In genomic region chr15:63436872-63437375, GRCh38 we compare ENCODE assay signal across 8 cellular contexts. TPM values are rescaled to one million over a fixed set of nuclear protein-coding genes. Genes with fewer than 3 reads are reported as not detected.
A peak's percentile ranks its signal among the peaks of the same experiment; 100 is the strongest.
DNase-seq lines count a peak whose midpoint lies in the region; ATAC-seq and TF ChIP-seq lines count a peak whose summit lies in the region.

No MANE protein-coding gene starts in this region.

- DNase-seq in GF-D8 (lab: John Stamatoyannopoulos, UW) = peak; percentile 3
- DNase-seq in NCI-H2107 treated with DMSO at 0.1 percent for 48 hours (lab: John Stamatoyannopoulos, UW; ENCODE audit: unreplicated experiment) = peak; percentile 65
- DNase-seq in WTC11 (ENCODE audit: low spot score) = no peak
- peak; percentile 57 for DNase-seq in mammary epithelial cell
- peak; percentile 18 for DNase-seq in kidney epithelial cell (ENCODE audit: low read depth)
- DNase-seq in stimulated activated CD4-positive, alpha-beta T cell treated with anti-CD3 and anti-CD28 coated beads, Interleukin-15, amount 100 ng/mL, for 24 hours = peak; percentile 81
- no peak for DNase-seq in AML-193 (lab: John Stamatoyannopoulos, UW)
- DNase-seq in germinal center (ENCODE audit: low spot score) = no peak

- no peak overlapping the region for H3K9ac ChIP-seq in mammary epithelial cell (ENCODE audit: insufficient read depth, low read length)

- no peak for TF ChIP-seq CTCF in WTC11 (IDR thresholded peaks at IDR 0.05)
- TF ChIP-seq CTCF in mammary epithelial cell (conservative IDR thresholded peaks at IDR 0.05 in 1 of 2, IDR thresholded peaks at IDR 0.05 in 1 of 2; ENCODE audit: extremely low read depth in 1 of 2, insufficient read depth in 1 of 2, low read depth in 1 of 2, low read length in 2 of 2) = peak in 1 of 2 donors; percentile 3
- TF ChIP-seq CTCF in kidney epithelial cell (IDR thresholded peaks at IDR 0.05; ENCODE audit: insufficient read depth, low read length, poor library complexity, severe bottlenecking) = no peak

- peak overlapping the region; percentile 96 for H3K27ac Mint-ChIP-seq in WTC11

- H3K36me3 ChIP-seq in mammary epithelial cell (ENCODE audit: insufficient read depth, low read length) (no peaks in the 10 kb centered on the region), kidney epithelial cell (ENCODE audit: control insufficient read depth, insufficient read depth, low read length) (no peaks in the 10 kb centered on the region)

- no peaks in the 10 kb centered on the region for H3K4me1 ChIP-seq in mammary epithelial cell (ENCODE audit: insufficient read depth, low read length)

- no TSS peak for BruUV-seq in mammary epithelial cell (replicated peaks; lab: Mats Ljungman, UMichigan)

- H3K27me3 Mint-ChIP-seq in WTC11 (ENCODE audit: low read depth) = no peaks in the 10 kb centered on the region; the same call in 1 of the 2 replicates

- no peaks in the 10 kb centered on the region for H3K9me3 ChIP-seq in mammary epithelial cell (replicated peaks; ENCODE audit: insufficient read depth, low read length)

- POLR2A ChIA-PET in WTC11 (lab: Charles Lee) = interaction anchor here (0.6 to 1.0 kb wide), 3 partner anchors 10 to 67 kb away, joined by 3 to 6 read pairs (median 3); partner anchors contain the start of gene USP3

- H3K27me3 ChIP-seq in mammary epithelial cell (ENCODE audit: insufficient read depth, low read length) (no peaks in the 10 kb centered on the region), kidney epithelial cell (ENCODE audit: control insufficient read depth, insufficient read depth, low read length) (no peaks in the 10 kb centered on the region)

- H3K4me3 ChIP-seq in mammary epithelial cell (replicated peaks in 1 of 3; ENCODE audit: insufficient read depth in 1 of 3, low read depth in 2 of 3, low read length in 3 of 3) = no peak overlapping the region
- no peak overlapping the region for H3K4me3 ChIP-seq in kidney epithelial cell (ENCODE audit: low read depth, low read length)

- H3K79me2 ChIP-seq in mammary epithelial cell (ENCODE audit: insufficient read depth, low read length) = no peaks in the 10 kb centered on the region

- H3K27ac ChIP-seq in mammary epithelial cell (ENCODE audit: insufficient read depth, low read depth, low read length) = no peak overlapping the region

- CTCF ChIA-PET in WTC11 (lab: Charles Lee) (interaction anchor here (0.6 to 1.7 kb wide), 8 partner anchors 9 to 298 kb away, joined by 3 to 8 read pairs (median 4); no protein-coding TSS in a partner anchor), mammary epithelial cell (lab: Charles Lee; ENCODE audit: low non-redundant PET) (interaction anchor here (0.9 kb wide), 1 partner anchor 30 kb away, joined by 9 read pairs; no protein-coding TSS in a partner anchor)

- intact Hi-C loops in mammary epithelial cell (cut with micrococcal nuclease) = no loop called here

- no peak overlapping the region for H3K4me2 ChIP-seq in mammary epithelial cell (ENCODE audit: insufficient read depth, low read depth, low read length)

- no peaks in the 10 kb centered on the region for H4K20me1 ChIP-seq in mammary epithelial cell (ENCODE audit: insufficient read depth, low read length)

- ATAC-seq in WTC11 = peak; percentile 60

- H3K36me3 Mint-ChIP-seq in WTC11 = no peaks in the 10 kb centered on the region

- dilution Hi-C loops in mammary epithelial cell (cut with HindIII; ENCODE audit: low sequenced_read_pairs) = no loop called here

- 14% methylated on average over 3 of the region's 3 CpGs for WGBS in mammary epithelial cell (ENCODE audit: low coverage, missing lambda C conversion rate)

- in situ Hi-C loops in mammary epithelial cell (cut with MboI; ENCODE audit: low sequenced_read_pairs in 2 of 2) = no loop called here

- H2AFZ ChIP-seq in mammary epithelial cell (ENCODE audit: low read depth, low read length) = peak overlapping the region; percentile 12

- H3K4me3 Mint-ChIP-seq in WTC11 = no peak overlapping the region

- H3K9me3 Mint-ChIP-seq in WTC11 = no peaks in the 10 kb centered on the region

- H3K4me1 Mint-ChIP-seq in WTC11 = peaks cover 45% of the 10 kb centered on the region

TF ChIP-seq in WTC11, 78 proteins besides CTCF, POLR2A, EP300 and RAD21:
- no peak for TF ChIP-seq MAX (CRISPR knock-in tag; IDR thresholded peaks at IDR 0.05)

RNA-seq across cellular contexts. Expression of gene CA12, which starts 55.3 kb away (rescaled TPM):
- total RNA-seq in WTC11 (2021) (2.8 to 3.3 TPM (median 2.8 TPM) in 3 replicates), mammary epithelial cell (100 to 1,000 TPM; 174 to 202 TPM), kidney epithelial cell (2.9 and 4.3 TPM in 2 replicates)
- 220 TPM for polyA plus RNA-seq in mammary epithelial cell
- polyA minus RNA-seq in mammary epithelial cell = 162 TPM

Comparison
In these comparisons a context has a peak if more than half of its experiments do, and no peak if none do; other contexts are left out.
1. DNase-seq: peak in GF-D8 (single experiment), NCI-H2107 treated with DMSO at 0.1 percent for 48 hours (single experiment), mammary epithelial cell (single experiment), kidney epithelial cell (single experiment) and stimulated activated CD4-positive, alpha-beta T cell treated with anti-CD3 and anti-CD28 coated beads, Interleukin-15, amount 100 ng/mL, for 24 hours (single experiment); none in WTC11 (single experiment), AML-193 (0 of 2) and germinal center (single experiment).
2. RNA of gene CA12, which starts 55.3 kb away (total RNA-seq): 174 to 202 TPM in mammary epithelial cell; 2.9 to 4.3 TPM in kidney epithelial cell and 2.8 to 3.3 TPM in WTC11; every median in the first group is over 10 times any median in the second.